Comparison of ENCODE assay signal across 15 cellular contexts in genomic region chr22:39463931-39464390, GRCh38. TPM values are rescaled to one million over a fixed set of nuclear protein-coding genes. Genes with fewer than 3 reads are reported as not detected.
DNase-seq lines count a peak whose midpoint lies in the region; ATAC-seq and TF ChIP-seq lines count a peak whose summit lies in the region.
"Had no signal": no experiment of that assay in that cellular context is flagged by ENCODE, and none has a peak within 500 bp of the region (broad histone marks: within the 10 kb centered on the region; RNA-seq: fewer than 3 reads in every experiment).

No MANE protein-coding gene starts in this region.

- no peaks in the 10 kb centered on the region for H3K36me3 ChIP-seq in SJCRH30
- H3K36me3 ChIP-seq in CD4-positive, alpha-beta memory T cell (ENCODE audit: insufficient read depth, low read length): no peaks in the 10 kb centered on the region
- H3K36me3 ChIP-seq: adrenal gland had no signal

- no peaks in the 10 kb centered on the region for H3K36me3 Mint-ChIP-seq in CD4-positive, alpha-beta memory T cell

- H3K27ac ChIP-seq in SJCRH30: no peak overlapping the region
- H3K27ac ChIP-seq in CD4-positive, alpha-beta memory T cell (ENCODE audit: low read depth, low read length): no peak overlapping the region

- CTCF ChIA-PET in CD4-positive, alpha-beta memory T cell (lab: Charles Lee; ENCODE audit: partially characterized antibody): interaction anchor here (0.7 kb wide), 1 partner anchor 48 kb away, joined by 3 read pairs; no protein-coding TSS in a partner anchor

- H3K4me1 ChIP-seq in SJCRH30: no peaks in the 10 kb centered on the region
- no peaks in the 10 kb centered on the region for H3K4me1 ChIP-seq in CD4-positive, alpha-beta memory T cell (ENCODE audit: insufficient read depth, low read length)

- H3K4me1 Mint-ChIP-seq in CD4-positive, alpha-beta memory T cell: peaks cover 0 to 7% (median 1%) of the 10 kb centered on the region in 4 donors

- intact Hi-C loops in CD4-positive, alpha-beta memory T cell (cut with micrococcal nuclease): no loop called here

- DNase-seq in AG08395 (ENCODE audit: low spot score): peak; percentile 15
- peak; percentile 19 for DNase-seq in NCI-H446 treated with DMSO at 0.1 percent for 48 hours (lab: John Stamatoyannopoulos, UW)
- peak; percentile 22 for DNase-seq in fibroblast of the aortic adventitia (ENCODE audit: low read depth)
- no peak for DNase-seq in omental fat pad (ENCODE audit: low spot score)
- no peak for DNase-seq in LoVo (ENCODE audit: low spot score)
- DNase-seq in effector CD8-positive, alpha-beta T cell (lab: John Stamatoyannopoulos, UW): no peak
- no peak for DNase-seq in SJCRH30
- DNase-seq in CD4-positive, alpha-beta memory T cell: no peak
- DNase-seq: ACHN; GF-D8; NK-92 treated with Interleukin-12 subunit alpha and Interleukin-12 subunit beta, amount 100 ng/mL, for 24 hours; stimulated activated naive CD4-positive, alpha-beta T cell treated with Interleukin-2 at 50 U/mL for 16 hours had no signal

- H3K9me3 Mint-ChIP-seq in CD4-positive, alpha-beta memory T cell: peaks cover 0 to 2% (median 0%) of the 10 kb centered on the region in 8 donors

- no peaks in the 10 kb centered on the region; the same call in 1 of the 2 replicates for H3K27me3 ChIP-seq in SJCRH30
- no peaks in the 10 kb centered on the region for H3K27me3 ChIP-seq in CD4-positive, alpha-beta memory T cell (ENCODE audit: insufficient read depth, low read length)
- H3K27me3 ChIP-seq: adrenal gland had no signal

- H3K4me3 ChIP-seq in fibroblast of the aortic adventitia (ENCODE audit: low read depth, low read length): no peak overlapping the region
- no peak overlapping the region for H3K4me3 ChIP-seq in SJCRH30
- H3K4me3 ChIP-seq in CD4-positive, alpha-beta memory T cell (ENCODE audit: low read length in 2 of 2): no peak overlapping the region
- H3K4me3 ChIP-seq: adrenal gland had no signal

- H3K27ac Mint-ChIP-seq in CD4-positive, alpha-beta memory T cell: no peak overlapping the region

- POLR2A ChIA-PET in CD4-positive, alpha-beta memory T cell (lab: Charles Lee; ENCODE audit: partially characterized antibody): no interaction called here

- H3K4me3 Mint-ChIP-seq in CD4-positive, alpha-beta memory T cell: no peak overlapping the region

- peaks cover 8 to 9% of the 10 kb centered on the region in 2 donors for H3K27me3 Mint-ChIP-seq in CD4-positive, alpha-beta memory T cell

- TF ChIP-seq CTCF in fibroblast of the aortic adventitia (IDR thresholded peaks at IDR 0.05; ENCODE audit: insufficient read depth, low read length) (no peak), omental fat pad (IDR thresholded peaks at IDR 0.05) (no peak)

- ATAC-seq in omental fat pad (ENCODE audit: low FRiP score): peak; percentile 67
- ATAC-seq: HCT116 had no signal

- no peaks in the 10 kb centered on the region for H3K9me3 ChIP-seq in SJCRH30 (replicated peaks)
- H3K9me3 ChIP-seq in CD4-positive, alpha-beta memory T cell (ENCODE audit: control insufficient read depth in 1 of 2, low read length in 2 of 2): no peaks in the 10 kb centered on the region
- H3K9me3 ChIP-seq: adrenal gland had no signal

RNA-seq across cellular contexts. Expression of gene MGAT3, which starts 7.1 kb away (rescaled TPM):
- 0.27 and 2.0 TPM in 2 replicates for total RNA-seq in fibroblast of the aortic adventitia (ENCODE audit: low replicate concordance)
- total RNA-seq in omental fat pad: 10 to 100 TPM in 2 of 4 donors, 1 to 10 TPM in 2; 4.1 to 23.5 (median 9.9) TPM
- total RNA-seq in SJCRH30 (2014; rRNA removed; shearing (Covaris generic)): not detected in 2 replicates
- total RNA-seq in CD4-positive, alpha-beta memory T cell: under 1 TPM; 0.19 to 0.73 TPM
- not detected for polyA plus RNA-seq in CD4-positive, alpha-beta memory T cell
- total RNA-seq: lung microvascular endothelial cell had no signal

RNA-seq across cellular contexts. Expression of gene MIEF1, which starts 38.1 kb away (rescaled TPM):
- 24.0 and 27.7 TPM in 2 replicates for total RNA-seq in fibroblast of the aortic adventitia (ENCODE audit: low replicate concordance)
- total RNA-seq in omental fat pad: 10 to 100 TPM; 23.6 to 46.0 (median 32.4) TPM
- 31.5 and 32.0 TPM in 2 replicates for total RNA-seq in SJCRH30 (2014; rRNA removed; shearing (Covaris generic))
- 10 to 100 TPM; 40.5 to 44.3 TPM for total RNA-seq in CD4-positive, alpha-beta memory T cell
- 10 to 100 TPM; 15.4 to 27.5 TPM for polyA plus RNA-seq in CD4-positive, alpha-beta memory T cell

RNA-seq across cellular contexts. Expression of gene ATF4, which starts 56.4 kb away (rescaled TPM):
- total RNA-seq in fibroblast of the aortic adventitia (ENCODE audit: low replicate concordance) (259 and 946 TPM in 2 replicates), omental fat pad (100 to 1,000 TPM; 258 to 714 (median 610) TPM)
- 190 and 238 TPM in 2 replicates for total RNA-seq in SJCRH30 (2014; rRNA removed; shearing (Covaris generic))
- total RNA-seq in CD4-positive, alpha-beta memory T cell: 100 to 1,000 TPM; 265 to 278 TPM
- 100 to 1,000 TPM in 1 of 2 donors, 10 to 100 TPM in 1; 44.4 to 109 TPM for polyA plus RNA-seq in CD4-positive, alpha-beta memory T cell

Comparison
In these comparisons a context has a peak if more than half of its experiments do, and no peak if none do; other contexts are left out.
1. DNase-seq: peak in AG08395 (single experiment), NCI-H446 treated with DMSO at 0.1 percent for 48 hours (single experiment) and fibroblast of the aortic adventitia (single experiment); none in omental fat pad (single experiment), LoVo (single experiment), effector CD8-positive, alpha-beta T cell (single experiment), SJCRH30 (0 of 2) and CD4-positive, alpha-beta memory T cell (0 of 5).